23 cellular contexts compared by ENCODE assay signal in genomic region chr21:40681164-40681859, GRCh38.
DNase-seq lines count a peak whose midpoint lies in the region; ATAC-seq and TF ChIP-seq lines count a peak whose summit lies in the region.
"Had no signal": no experiment of that assay in that cellular context is flagged by ENCODE, and none has a peak within 500 bp of the region (broad histone marks: within the 10 kb centered on the region; RNA-seq: fewer than 3 reads in every experiment).

No MANE protein-coding gene starts in this region.

- H3K9me3 ChIP-seq in heart right ventricle = peaks cover 0 to 8% (median 0%) of the 10 kb centered on the region in 11 donors
- H3K9me3 ChIP-seq: esophagus squamous epithelium, gastrocnemius medialis had no signal

- WGBS in heart right ventricle, 2 donors = 37 to 58% methylated on average over 9 of the region's 9 CpGs

- peaks cover 0 to 12% (median 0%) of the 10 kb centered on the region in 7 donors for H3K27me3 ChIP-seq in heart right ventricle
- H3K27me3 ChIP-seq: esophagus squamous epithelium, gastrocnemius medialis, upper lobe of left lung had no signal

- H3K27ac ChIP-seq in heart right ventricle = no peak overlapping the region
- H3K27ac ChIP-seq: coronary artery, esophagus squamous epithelium, gastrocnemius medialis, KMS-11, parathyroid adenoma, upper lobe of left lung had no signal

- H3K4me1 ChIP-seq in heart right ventricle = no peaks in the 10 kb centered on the region
- H3K4me1 ChIP-seq: esophagus squamous epithelium, gastrocnemius medialis, parathyroid adenoma, upper lobe of left lung had no signal

- H3K4me3 ChIP-seq in heart right ventricle = no peak overlapping the region
- H3K4me3 ChIP-seq: coronary artery, esophagus squamous epithelium, gastrocnemius medialis, upper lobe of left lung had no signal

- intact Hi-C loops in heart right ventricle (cut with DNase I) = no loop called here
- intact Hi-C loops in left cardiac atrium (cut with DNase I) = no loop called here
- intact Hi-C loops in head of caudate nucleus (cut with DNase I) = no loop called here

- no peaks in the 10 kb centered on the region for H3K36me3 ChIP-seq in heart right ventricle
- H3K36me3 ChIP-seq: esophagus squamous epithelium, gastrocnemius medialis, upper lobe of left lung had no signal

- DNase-seq in heart right ventricle (peak; percentile 21 to 55), left cardiac atrium (no peak), NCI-H2107 (lab: John Stamatoyannopoulos, UW) (peak; percentile 33), head of caudate nucleus (peak in 38 of 42 donors; percentile 6 to 69 (median 39)), KBM-7 (no peak)
- DNase-seq: activated CD4-positive, alpha-beta T cell treated with anti-CD3 and anti-CD28 coated beads for 1 hour; activated naive CD4-positive, alpha-beta T cell; activated T-cell treated with anti-CD3 and anti-CD28 coated beads, Interleukin-2, amount 50 U/mL, for 1 hour; esophagus squamous epithelium; gastrocnemius medialis; GF-D8; kidney glomerular epithelial cell; natural killer cell; NCI-H187 treated with DMSO at 0.1 percent for 48 hours; stimulated activated CD8-positive, alpha-beta memory T cell treated with anti-CD3 and anti-CD28 coated beads, Interleukin-4, amount 100 ng/mL, for 48 hours had no signal

- TF ChIP-seq CTCF in heart right ventricle (IDR thresholded peaks at IDR 0.05) = no peak

- ATAC-seq in heart right ventricle = peak in 7 of 8 donors; percentile 48 to 81 (median 72)
- ATAC-seq in left cardiac atrium = no peak
- ATAC-seq in HG03342 (IDR thresholded peaks at IDR 0.05; ENCODE audit: unreplicated experiment) = no peak
- no peak for ATAC-seq in HG02852 (IDR thresholded peaks at IDR 0.05; ENCODE audit: unreplicated experiment)
- ATAC-seq in HG02798 (IDR thresholded peaks at IDR 0.05; ENCODE audit: poor library complexity, unreplicated experiment) = no peak
- ATAC-seq: gastrocnemius medialis, HCT116, natural killer cell had no signal

- in situ Hi-C loops in KBM-7 (cut with MboI; ENCODE audit: low pct_unique_long_range_greater_than_20kb, low sequenced_read_pairs) = no loop called here

Comparison
In these comparisons a context has a peak if more than half of its experiments do, and no peak if none do; other contexts are left out.
1. ATAC-seq: peak in heart right ventricle (7 of 8); none in left cardiac atrium (0 of 2), HG03342 (single experiment), HG02852 (single experiment) and HG02798 (single experiment).
2. DNase-seq: peak in heart right ventricle (2 of 2), NCI-H2107 (single experiment) and head of caudate nucleus (38 of 42); none in left cardiac atrium (single experiment) and KBM-7 (single experiment).